ENCODE assay signal across 9 cellular contexts in the genomic region with DNA sequence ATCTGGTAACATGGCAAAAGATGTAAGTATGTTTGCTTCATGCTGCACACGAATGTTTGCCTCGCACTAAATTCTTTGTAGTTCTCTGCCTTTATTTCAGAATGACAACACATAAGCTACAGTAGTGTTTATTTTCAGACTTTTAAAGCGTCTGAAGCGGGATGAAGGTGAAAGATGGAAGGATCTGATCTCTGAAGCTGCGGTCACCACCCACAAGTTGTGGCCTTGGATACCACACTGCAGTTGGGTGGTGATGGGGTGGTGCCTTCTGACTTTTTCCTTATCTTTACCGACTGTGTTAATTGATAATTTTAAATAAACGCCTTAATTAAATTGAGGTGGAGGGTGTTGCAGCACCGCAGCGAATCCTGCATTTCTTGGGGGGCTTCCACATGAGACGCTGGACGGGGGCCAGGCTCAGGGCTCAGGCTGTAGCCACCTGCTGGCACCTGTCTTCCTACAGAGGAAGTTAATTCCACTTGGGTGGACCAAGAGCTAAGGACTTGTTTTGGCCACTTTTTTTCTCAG. TPM values are rescaled to one million over a fixed set of nuclear protein-coding genes. Genes with fewer than 3 reads are reported as not detected.
A peak's percentile ranks its signal among the peaks of the same experiment; 100 is the strongest.
DNase-seq lines count a peak whose midpoint lies in the region; ATAC-seq and TF ChIP-seq lines count a peak whose summit lies in the region.
"Had no signal": no experiment of that assay in that cellular context is flagged by ENCODE, and none has a peak within 500 bp of the region (broad histone marks: within the 10 kb centered on the region; RNA-seq: fewer than 3 reads in every experiment).

No MANE protein-coding gene starts in this region.

- peaks cover 11% of the 10 kb centered on the region for H3K79me2 ChIP-seq in trophoblast cell (ENCODE audit: control insufficient read depth, insufficient read depth, low read length, poor library complexity)

- peak overlapping the region; percentile 51 for H3K4me3 ChIP-seq in GM12875 (ENCODE audit: low read depth, low read length)
- H3K4me3 ChIP-seq in trophoblast cell (ENCODE audit: low read depth, low read length): no peak overlapping the region

- no peak overlapping the region for H2BK120ac ChIP-seq in trophoblast cell (ENCODE audit: insufficient read depth, low read length, poor library complexity)

- no peak overlapping the region for H3K27ac ChIP-seq in trophoblast cell (ENCODE audit: low read depth, low read length)

- H3K27me3 ChIP-seq in trophoblast cell (ENCODE audit: insufficient read depth, low read length): no peaks in the 10 kb centered on the region

- no peak overlapping the region for H3K23ac ChIP-seq in trophoblast cell (ENCODE audit: low read length)

- H3K14ac ChIP-seq in trophoblast cell (ENCODE audit: low read length): no peak overlapping the region

- no peak overlapping the region for H2BK5ac ChIP-seq in trophoblast cell (ENCODE audit: low read depth, low read length, poor library complexity)

- H3K9me3 ChIP-seq in trophoblast cell (ENCODE audit: insufficient read depth, low read depth, low read length): no peaks in the 10 kb centered on the region

- no peaks in the 10 kb centered on the region for H3K79me1 ChIP-seq in trophoblast cell (ENCODE audit: low read length)

- H3K4ac ChIP-seq in trophoblast cell (ENCODE audit: low read depth, low read length): peak overlapping the region; percentile 52

- peaks cover 34% of the 10 kb centered on the region in 2 experiments for H3K36me3 ChIP-seq in trophoblast cell (ENCODE audit: control insufficient read depth in 1 of 2, insufficient read depth in 2 of 2, low read length in 2 of 2)

- ATAC-seq in HG03097 (IDR thresholded peaks at IDR 0.05; ENCODE audit: low FRiP score, unreplicated experiment) (no peak), HG03342 (IDR thresholded peaks at IDR 0.05; ENCODE audit: unreplicated experiment) (no peak)

- no peak overlapping the region for H3K18ac ChIP-seq in trophoblast cell (ENCODE audit: low read length)

- no peak overlapping the region for H4K8ac ChIP-seq in trophoblast cell (ENCODE audit: low read depth, low read length)

- H2BK12ac ChIP-seq in trophoblast cell (ENCODE audit: low read length): no peak overlapping the region

- H2AK5ac ChIP-seq in trophoblast cell (ENCODE audit: low read length): no peak overlapping the region

- no peak for TF ChIP-seq CTCF in GM12875 (IDR thresholded peaks at IDR 0.05; ENCODE audit: borderline replicate concordance, insufficient read depth, low read depth, low read length)

- no peak overlapping the region for H2AFZ ChIP-seq in trophoblast cell (ENCODE audit: insufficient read depth, low read length, poor library complexity)

- peak overlapping the region; percentile 96 for H3K4me2 ChIP-seq in trophoblast cell (ENCODE audit: low read length)

- peak; percentile 18 for DNase-seq in RPMI8226
- peak; percentile 8 for DNase-seq in epidermal melanocyte (ENCODE audit: insufficient read length, low spot score)
- no peak for DNase-seq in trophoblast cell
- no peak for DNase-seq in 8988T
- DNase-seq in NCI-H2107 treated with DMSO at 0.1 percent for 48 hours (lab: John Stamatoyannopoulos, UW; ENCODE audit: unreplicated experiment): no peak
- DNase-seq: central memory CD4-positive, alpha-beta T cell had no signal

- H3K4me1 ChIP-seq in trophoblast cell (ENCODE audit: control insufficient read depth in 1 of 2, insufficient read depth in 2 of 2, low read length in 2 of 2): peaks cover 0 to 3% of the 10 kb centered on the region in 2 experiments

- H4K91ac ChIP-seq in trophoblast cell (ENCODE audit: low read depth, low read length): no peak overlapping the region

- no peak overlapping the region for H4K12ac ChIP-seq in trophoblast cell (ENCODE audit: low read depth, low read length)

- H3K9ac ChIP-seq in trophoblast cell (ENCODE audit: low read length): no peak overlapping the region

- WGBS in trophoblast cell (ENCODE audit: extremely low coverage, insufficient coverage, insufficient read length): no CpG with 5 or more reads among the region's 11 CpGs

RNA-seq across cellular contexts. Expression of gene TFDP1, which starts 1.3 kb away (rescaled TPM):
- polyA plus RNA-seq in trophoblast cell (2013): 59.9 and 61.4 TPM in 2 replicates

Comparison
In these comparisons a context has a peak if more than half of its experiments do, and no peak if none do; other contexts are left out.
1. DNase-seq: peak in RPMI8226 (single experiment) and epidermal melanocyte (single experiment); none in trophoblast cell (0 of 2), 8988T (single experiment) and NCI-H2107 treated with DMSO at 0.1 percent for 48 hours (single experiment).